In the genomic region with DNA sequence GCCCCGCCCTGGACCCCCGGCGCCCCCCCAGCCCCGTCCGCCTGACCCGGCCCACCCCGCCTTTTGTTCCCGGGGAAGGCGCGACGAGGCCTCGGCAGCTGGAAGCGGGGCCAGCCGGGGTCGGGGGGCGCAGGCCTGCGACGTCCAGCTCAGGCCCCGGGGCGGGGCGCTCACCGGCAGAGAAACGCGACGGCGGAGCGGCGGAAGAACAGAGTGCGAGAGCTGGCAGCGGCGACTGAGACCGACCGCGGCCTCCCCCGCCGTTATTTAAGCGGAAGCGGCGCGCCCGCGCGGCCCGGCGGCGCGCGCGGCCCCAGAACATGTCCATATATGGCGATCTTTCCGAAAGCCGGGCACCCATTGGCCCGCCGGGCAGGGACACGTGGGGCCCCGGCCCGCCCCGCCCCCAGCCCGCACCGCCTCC, we compare ENCODE assay signal across 8 cellular contexts. TPM values are rescaled to one million over a fixed set of nuclear protein-coding genes. Genes with fewer than 3 reads are reported as not detected.
A peak's percentile ranks its signal among the peaks of the same experiment; 100 is the strongest.
DNase-seq lines count a peak whose midpoint lies in the region; ATAC-seq and TF ChIP-seq lines count a peak whose summit lies in the region.

A gene (minus strand): TSS at position 240 of the 424 bp plus-strand sequence. CDS start 445 bp downstream, outside the sequence.

- no peaks in the 10 kb centered on the region for H3K27me3 ChIP-seq in BLaER1 treated with 17β-estradiol and CSF1 and Interleukin-3, amounts not matched to agents 10 nM and 100 nM
- H3K27me3 ChIP-seq in HUES48 (ENCODE audit: control insufficient read depth, insufficient read depth, low read length) = no peaks in the 10 kb centered on the region
- H3K27me3 ChIP-seq in OCI-LY1 (ENCODE audit: insufficient read depth, low read length) = no peaks in the 10 kb centered on the region

- peak; percentile 38 for ATAC-seq in GM19395 (IDR thresholded peaks at IDR 0.05; ENCODE audit: unreplicated experiment)

- H3K27ac Mint-ChIP-seq in mesothelial cell of epicardium = peak within 1 kb of the TSS; percentile 99

- peaks cover 33 to 55% (median 39%) of the 10 kb centered on the region in 10 experiments for H3K4me1 ChIP-seq in BLaER1 treated with 17β-estradiol and CSF1 and Interleukin-3, amounts not matched to agents 10 nM and 100 nM
- H3K4me1 ChIP-seq in HUES48 (ENCODE audit: control insufficient read depth, insufficient read depth, low read length) = peaks cover 8% of the 10 kb centered on the region
- H3K4me1 ChIP-seq in OCI-LY1 (ENCODE audit: insufficient read depth, low read length, severe bottlenecking) = peaks cover 65% of the 10 kb centered on the region

- peaks cover 39% of the 10 kb centered on the region for H3K4me1 Mint-ChIP-seq in mesothelial cell of epicardium

- H3K36me3 ChIP-seq in BLaER1 treated with 17β-estradiol and CSF1 and Interleukin-3, amounts not matched to agents 10 nM and 100 nM = peaks cover 36 to 45% (median 39%) of the 10 kb centered on the region in 11 experiments
- H3K36me3 ChIP-seq in HUES48 (ENCODE audit: control insufficient read depth, insufficient read depth, low read length) (peaks cover 35% of the 10 kb centered on the region), OCI-LY1 (ENCODE audit: insufficient read depth, low read length) (peaks cover 42% of the 10 kb centered on the region)

- peak within 1 kb of the TSS; percentile 82 to 100 (median 98) for H3K27ac ChIP-seq in BLaER1 treated with 17β-estradiol and CSF1 and Interleukin-3, amounts not matched to agents 10 nM and 100 nM
- H3K27ac ChIP-seq in HUES48 (ENCODE audit: low read depth, low read length) (peak within 1 kb of the TSS; percentile 97), OCI-LY1 (ENCODE audit: low read depth, low read length, poor library complexity, severe bottlenecking) (peak within 1 kb of the TSS; percentile 96)

- no peak within 1 kb of the TSS for H2AFZ ChIP-seq in OCI-LY1 (ENCODE audit: low read length)

- no peaks in the 10 kb centered on the region for H3K27me3 Mint-ChIP-seq in mesothelial cell of epicardium (ENCODE audit: low read depth)

- peaks cover 3% of the 10 kb centered on the region for H3K9me3 Mint-ChIP-seq in mesothelial cell of epicardium

- H3K9me2 ChIP-seq in OCI-LY1 (ENCODE audit: low read depth, low read length) = no peaks in the 10 kb centered on the region

- H4K20me1 ChIP-seq in BLaER1 treated with 17β-estradiol and CSF1 and Interleukin-3, amounts not matched to agents 10 nM and 100 nM = peaks cover 48 to 66% (median 50%) of the 10 kb centered on the region in 11 experiments
- no peaks in the 10 kb centered on the region for H4K20me1 ChIP-seq in OCI-LY1 (ENCODE audit: insufficient read depth, low read length)

- H3K79me2 ChIP-seq in OCI-LY1 (ENCODE audit: insufficient read depth, low read length) = peaks cover 6% of the 10 kb centered on the region; the same call in 1 of the 2 replicates

- TF ChIP-seq CTCF in OCI-LY1 (IDR thresholded peaks at IDR 0.05; ENCODE audit: low read length) = no peak
- no peak for TF ChIP-seq CTCF in mesothelial cell of epicardium (IDR thresholded peaks at IDR 0.05; ENCODE audit: unreplicated experiment)

- in situ Hi-C loops in endometrial microvascular endothelial cells (cut with HindIII; ENCODE audit: inconsistent ontology term, low pct_unique_long_range_greater_than_20kb, low sequenced_read_pairs) = loop anchor here (10.0 kb wide), 2 partner anchors 62 to 118 kb away; a partner anchor contains a TSS

- peak within 1 kb of the TSS; percentile 87 to 100 (median 98) for H3K9ac ChIP-seq in BLaER1 treated with 17β-estradiol and CSF1 and Interleukin-3, amounts not matched to agents 10 nM and 100 nM
- H3K9ac ChIP-seq in HUES48 (ENCODE audit: low read depth, low read length) = peak within 1 kb of the TSS; percentile 98
- H3K9ac ChIP-seq in OCI-LY1 (ENCODE audit: low read length) = peak within 1 kb of the TSS; percentile 98

- peak within 1 kb of the TSS; percentile 99 to 100 (median 100) for H3K4me2 ChIP-seq in BLaER1 treated with 17β-estradiol and CSF1 and Interleukin-3, amounts not matched to agents 10 nM and 100 nM
- H3K4me2 ChIP-seq in OCI-LY1 (ENCODE audit: low read length) = peak within 1 kb of the TSS; percentile 96

- peak within 1 kb of the TSS; percentile 83 to 100 (median 98) for H3K4me3 ChIP-seq in BLaER1 treated with 17β-estradiol and CSF1 and Interleukin-3, amounts not matched to agents 10 nM and 100 nM
- peak within 1 kb of the TSS; percentile 97 for H3K4me3 ChIP-seq in HUES48 (ENCODE audit: low read depth, low read length)
- peak within 1 kb of the TSS; percentile 99 for H3K4me3 ChIP-seq in OCI-LY1 (ENCODE audit: low read depth, low read length, poor library complexity, severe bottlenecking)

- peak; percentile 92 for DNase-seq in activated CD8-positive, alpha-beta memory T cell treated with anti-CD3 and anti-CD28 coated beads, Interleukin-2, amount 50 U/mL, for 4 hours
- DNase-seq in mesothelial cell of epicardium (ENCODE audit: low spot score in 2 of 2, unreplicated experiment in 2 of 2) = peak; percentile 87 to 93
- DNase-seq in stimulated activated CD8-positive, alpha-beta memory T cell treated with anti-CD3 and anti-CD28 coated beads, Interleukin-15, amount 100 ng/mL, for 24 hours (ENCODE audit: low read depth) = peak; percentile 87

- H3K36me3 Mint-ChIP-seq in mesothelial cell of epicardium = peaks cover 44% of the 10 kb centered on the region

- peaks cover 38% of the 10 kb centered on the region for H3F3A ChIP-seq in OCI-LY1 (ENCODE audit: insufficient read depth, low read length)

- H3K9me3 ChIP-seq in BLaER1 treated with 17β-estradiol and CSF1 and Interleukin-3, amounts not matched to agents 10 nM and 100 nM (replicated peaks in 1 of 11) = peaks cover 0 to 25% (median 6%) of the 10 kb centered on the region in 11 experiments; a peak in 12 of 22 replicates
- H3K9me3 ChIP-seq in HUES48 (ENCODE audit: control insufficient read depth, insufficient read depth, low read length) (no peaks in the 10 kb centered on the region), OCI-LY1 (ENCODE audit: low read length) (no peaks in the 10 kb centered on the region)

- H3K4me3 Mint-ChIP-seq in mesothelial cell of epicardium = peak within 1 kb of the TSS; percentile 99

RNA-seq across cellular contexts. Expression of the gene that starts here (rescaled TPM):
- total RNA-seq in endometrial microvascular endothelial cells (ENCODE audit: inconsistent ontology term) (13,813 TPM), mesothelial cell of epicardium (4,391 to 4,678 TPM (median 4,589 TPM) in 3 replicates)

Comparison
In these comparisons a context has a peak if more than half of its experiments do, and no peak if none do; other contexts are left out.
1. Peak in every context shown above with its lines: DNase-seq, ATAC-seq, H3K4me3 ChIP-seq and H3K27ac ChIP-seq.